In genomic region chr15:68559342-68560310, GRCh38 we compare ENCODE assay signal across 1 cellular context.
TF ChIP-seq lines count a peak whose summit lies in the region.

No MANE protein-coding gene starts in this region.

TF ChIP-seq in K562, 482 proteins besides CTCF, POLR2A, EP300 and RAD21 (continued from another document):
- TF ChIP-seq SMC3 (conservative IDR thresholded peaks at IDR 0.05; ENCODE audit: insufficient read depth, low read depth, low read length) (peak; percentile 90), HNRNPLL (IDR thresholded peaks at IDR 0.05; ENCODE audit: low read depth, low read length, poor library complexity, severe bottlenecking) (no peak), MXI1 (IDR thresholded peaks at IDR 0.05; ENCODE audit: low read depth, low read length) (no peak), USF1 (CRISPR knock-in tag; IDR thresholded peaks at IDR 0.05) (0 out of 2 replicates have a peak, but pooled peaks have one; percentile 23), PML (IDR thresholded peaks at IDR 0.05; ENCODE audit: low read length) (no peak), CTCFL (IDR thresholded peaks at IDR 0.05; ENCODE audit: borderline replicate concordance, insufficient read depth, low read depth, low read length, poor library complexity, severe bottlenecking) (peak; percentile 32), RB1 (IDR thresholded peaks at IDR 0.05; ENCODE audit: low read depth) (peak; percentile 56; the same call in 1 of the 2 replicates), ZNF764 (CRISPR knock-in tag; IDR thresholded peaks at IDR 0.05; ENCODE audit: low read depth) (no peak), ZNF512 (tag; IDR thresholded peaks at IDR 0.05) (peak; percentile 57; the same call in 1 of the 2 replicates), XRCC5 (IDR thresholded peaks at IDR 0.05; ENCODE audit: low read depth, low read length) (peak; percentile 51; the same call in 1 of the 2 replicates), SRSF9 (IDR thresholded peaks at IDR 0.05; ENCODE audit: borderline replicate concordance, low read depth, low read length) (no peak), ZNF280B (CRISPR knock-in tag; IDR thresholded peaks at IDR 0.05) (no peak), UBTF (IDR thresholded peaks at IDR 0.05; ENCODE audit: borderline replicate concordance in 1 of 2, low read depth in 2 of 2, low read length in 2 of 2) (0 out of 4 replicates have a peak, but pooled peaks of 1 of the 2 experiments have one; percentile 46), MAZ (CRISPR knock-in tag; conservative IDR thresholded peaks at IDR 0.05 in 1 of 2, IDR thresholded peaks at IDR 0.05 in 1 of 2) (0 out of 4 replicates have a peak, but pooled peaks of 1 of the 2 experiments have one; percentile 26), USF2 (CRISPR knock-in tag; IDR thresholded peaks at IDR 0.05) (peak; percentile 11; the same call in 1 of the 2 replicates), MNT (conservative IDR thresholded peaks at IDR 0.05) (peak in 1 of 2 experiments; percentile 64; a peak in 2 of 4 replicates), KDM2B (CRISPR knock-in tag; IDR thresholded peaks at IDR 0.05) (no peak), TEAD1 (CRISPR knock-in tag; IDR thresholded peaks at IDR 0.05) (no peak), NRF1 (conservative IDR thresholded peaks at IDR 0.05 in 1 of 2, IDR thresholded peaks at IDR 0.05 in 1 of 2) (peak in 1 of 2 experiments; percentile 38; a peak in 1 of 4 replicates), ZNF518B (CRISPR knock-in tag; IDR thresholded peaks at IDR 0.05) (no peak), ZNF41 (CRISPR knock-in tag; conservative IDR thresholded peaks at IDR 0.05) (no peak), CXXC5 (CRISPR knock-in tag; IDR thresholded peaks at IDR 0.05) (peak; percentile 27; the same call in 1 of the 2 replicates), ZC3H8 (IDR thresholded peaks at IDR 0.05) (no peak), POU5F1 (IDR thresholded peaks at IDR 0.05; ENCODE audit: borderline replicate concordance, low read depth, low read length, partially characterized antibody) (no peak), KAT7 (CRISPR knock-in tag; IDR thresholded peaks at IDR 0.05; ENCODE audit: borderline replicate concordance) (no peak), TBP (optimal IDR thresholded peaks at IDR 0.05; ENCODE audit: low read depth, low read length) (no peak), ZNF436 (CRISPR knock-in tag; IDR thresholded peaks at IDR 0.05) (no peak), CREM (IDR thresholded peaks at IDR 0.05; ENCODE audit: low read depth) (peak; percentile 51), MAX (CRISPR knock-in tag; IDR thresholded peaks at IDR 0.05) (peak; percentile 53), KDM1A (IDR thresholded peaks at IDR 0.05) (no peak), DEAF1 (CRISPR knock-in tag; IDR thresholded peaks at IDR 0.05) (peak; percentile 64; the same call in 1 of the 2 replicates), ZNF263 (CRISPR knock-in tag; IDR thresholded peaks at IDR 0.05; ENCODE audit: borderline replicate concordance) (peak; percentile 50; the same call in 1 of the 2 replicates), ZFP36 (IDR thresholded peaks at IDR 0.05; ENCODE audit: low read depth, low read length, partially characterized antibody) (no peak), ZNF76 (CRISPR knock-in tag; IDR thresholded peaks at IDR 0.05; ENCODE audit: borderline replicate concordance) (no peak)
